10 cellular contexts compared by ENCODE assay signal in genomic region chr3:113212845-113213375, GRCh38. TPM values are rescaled to one million over a fixed set of nuclear protein-coding genes. Genes with fewer than 3 reads are reported as not detected.
DNase-seq lines count a peak whose midpoint lies in the region; ATAC-seq and TF ChIP-seq lines count a peak whose summit lies in the region.
"Had no signal": no experiment of that assay in that cellular context is flagged by ENCODE, and none has a peak within 500 bp of the region (broad histone marks: within the 10 kb centered on the region; RNA-seq: fewer than 3 reads in every experiment).

No MANE protein-coding gene starts in this region.

- peaks cover 3 to 10% (median 8%) of the 10 kb centered on the region in 3 donors for H3K4me1 Mint-ChIP-seq in IgD-negative memory B cell

- H3K9me3 ChIP-seq in endocrine pancreas (ENCODE audit: control insufficient read depth, low read length) (no peaks in the 10 kb centered on the region), neural cell (ENCODE audit: low read length) (no peaks in the 10 kb centered on the region)

- no peaks in the 10 kb centered on the region for H3K79me2 ChIP-seq in ACC112 (ENCODE audit: control insufficient read depth, insufficient read depth, low read length, unreplicated experiment)
- H3K79me2 ChIP-seq in neural cell (replicated peaks; ENCODE audit: insufficient read depth, low read length): peaks cover 53% of the 10 kb centered on the region

- no peak for TF ChIP-seq RAD21 in neural cell (conservative IDR thresholded peaks at IDR 0.05)

- peak overlapping the region; percentile 95 for H3K4me3 ChIP-seq in ACC112 (ENCODE audit: low read depth, low read length)
- peak overlapping the region; percentile 60 for H3K4me3 ChIP-seq in endocrine pancreas (ENCODE audit: control insufficient read depth, insufficient read depth, low read length)
- H3K4me3 ChIP-seq in neural cell (ENCODE audit: low read length): peak overlapping the region; percentile 94

- peak overlapping the region in 3 of 4 donors; percentile 70 to 91 (median 86) for H3K4me3 Mint-ChIP-seq in IgD-negative memory B cell

- no peak for TF ChIP-seq CTCF in neural cell (IDR thresholded peaks at IDR 0.05; ENCODE audit: poor library complexity, severe bottlenecking)

- peaks cover 37% of the 10 kb centered on the region for H3K27me3 Mint-ChIP-seq in IgD-negative memory B cell

- H4K20me1 ChIP-seq in neural cell (ENCODE audit: insufficient read depth): no peaks in the 10 kb centered on the region

- H3K27ac ChIP-seq in ACC112 (ENCODE audit: low read depth, low read length): no peak overlapping the region
- H3K27ac ChIP-seq in neural cell (ENCODE audit: low read length): no peak overlapping the region

- peaks cover 16% of the 10 kb centered on the region for H3K4me1 ChIP-seq in ACC112 (ENCODE audit: control insufficient read depth, insufficient read depth, low read length, unreplicated experiment)
- H3K4me1 ChIP-seq in endocrine pancreas (ENCODE audit: control insufficient read depth, insufficient read depth, low read length): no peaks in the 10 kb centered on the region

- H3K9me3 Mint-ChIP-seq in IgD-negative memory B cell: no peaks in the 10 kb centered on the region

- no peak for DNase-seq in central memory CD4-positive, alpha-beta T cell
- no peak for DNase-seq in RPMI8226
- no peak for DNase-seq in KBM-7
- DNase-seq: activated CD4-positive, alpha-beta T cell treated with anti-CD3 and anti-CD28 coated beads for 1 hour; islet precursor cell had no signal

- no peak for TF ChIP-seq EP300 in neural cell (conservative IDR thresholded peaks at IDR 0.05; ENCODE audit: poor library complexity, severe bottlenecking)

- H3K27ac Mint-ChIP-seq in IgD-negative memory B cell: no peak overlapping the region

- peaks cover 2% of the 10 kb centered on the region for H3K36me3 Mint-ChIP-seq in IgD-negative memory B cell

- H3K27me3 ChIP-seq in ACC112 (ENCODE audit: insufficient read depth, low read length) (no peaks in the 10 kb centered on the region), endocrine pancreas (ENCODE audit: control insufficient read depth, insufficient read depth, low read length) (no peaks in the 10 kb centered on the region), neural cell (ENCODE audit: insufficient read depth, low read depth, low read length) (no peaks in the 10 kb centered on the region)

- peaks cover 4% of the 10 kb centered on the region for H3F3A ChIP-seq in neural cell (ENCODE audit: insufficient read depth, low read length, poor library complexity, severe bottlenecking)

- in situ Hi-C loops in KBM-7 (cut with MboI; ENCODE audit: low pct_unique_long_range_greater_than_20kb, low sequenced_read_pairs): no loop called here

- H3K9me2 ChIP-seq in neural cell (ENCODE audit: insufficient read depth, low read length): no peaks in the 10 kb centered on the region

- H3K36me3 ChIP-seq in ACC112 (ENCODE audit: insufficient read depth, low read length): no peaks in the 10 kb centered on the region
- H3K36me3 ChIP-seq in endocrine pancreas (ENCODE audit: control insufficient read depth, insufficient read depth, low read length): no peaks in the 10 kb centered on the region
- no peaks in the 10 kb centered on the region for H3K36me3 ChIP-seq in neural cell (ENCODE audit: insufficient read depth, low read length)

- H3K9ac ChIP-seq in endocrine pancreas (ENCODE audit: control insufficient read depth, insufficient read depth, low read length): peak overlapping the region; percentile 68
- peak overlapping the region; percentile 46 for H3K9ac ChIP-seq in neural cell (ENCODE audit: low read length)

- H2AFZ ChIP-seq in ACC112 (ENCODE audit: low read length, unreplicated experiment) (peak overlapping the region; percentile 88), neural cell (ENCODE audit: low read depth, low read length) (peak overlapping the region; percentile 10)

- peak overlapping the region; percentile 94 for H3K4me2 ChIP-seq in neural cell (ENCODE audit: low read length)

- no peak for ATAC-seq in HG02885 (IDR thresholded peaks at IDR 0.05; ENCODE audit: poor library complexity, unreplicated experiment)

TF ChIP-seq in neural cell, 6 proteins besides CTCF, POLR2A, EP300 and RAD21:
- TF ChIP-seq SMC3 (conservative IDR thresholded peaks at IDR 0.05; ENCODE audit: poor library complexity): no peak
- no peak for TF ChIP-seq MXI1 (conservative IDR thresholded peaks at IDR 0.05; ENCODE audit: poor library complexity, severe bottlenecking)
- TF ChIP-seq TAF1 (IDR thresholded peaks at IDR 0.05; ENCODE audit: low read depth): no peak
- no peak for TF ChIP-seq EZH2 (IDR thresholded peaks at IDR 0.05; ENCODE audit: borderline replicate concordance, insufficient read depth, low read length, poor library complexity, severe bottlenecking)
- TF ChIP-seq POLR2AphosphoS5 (IDR thresholded peaks at IDR 0.05): no peak
- TF ChIP-seq, protein P1, sequence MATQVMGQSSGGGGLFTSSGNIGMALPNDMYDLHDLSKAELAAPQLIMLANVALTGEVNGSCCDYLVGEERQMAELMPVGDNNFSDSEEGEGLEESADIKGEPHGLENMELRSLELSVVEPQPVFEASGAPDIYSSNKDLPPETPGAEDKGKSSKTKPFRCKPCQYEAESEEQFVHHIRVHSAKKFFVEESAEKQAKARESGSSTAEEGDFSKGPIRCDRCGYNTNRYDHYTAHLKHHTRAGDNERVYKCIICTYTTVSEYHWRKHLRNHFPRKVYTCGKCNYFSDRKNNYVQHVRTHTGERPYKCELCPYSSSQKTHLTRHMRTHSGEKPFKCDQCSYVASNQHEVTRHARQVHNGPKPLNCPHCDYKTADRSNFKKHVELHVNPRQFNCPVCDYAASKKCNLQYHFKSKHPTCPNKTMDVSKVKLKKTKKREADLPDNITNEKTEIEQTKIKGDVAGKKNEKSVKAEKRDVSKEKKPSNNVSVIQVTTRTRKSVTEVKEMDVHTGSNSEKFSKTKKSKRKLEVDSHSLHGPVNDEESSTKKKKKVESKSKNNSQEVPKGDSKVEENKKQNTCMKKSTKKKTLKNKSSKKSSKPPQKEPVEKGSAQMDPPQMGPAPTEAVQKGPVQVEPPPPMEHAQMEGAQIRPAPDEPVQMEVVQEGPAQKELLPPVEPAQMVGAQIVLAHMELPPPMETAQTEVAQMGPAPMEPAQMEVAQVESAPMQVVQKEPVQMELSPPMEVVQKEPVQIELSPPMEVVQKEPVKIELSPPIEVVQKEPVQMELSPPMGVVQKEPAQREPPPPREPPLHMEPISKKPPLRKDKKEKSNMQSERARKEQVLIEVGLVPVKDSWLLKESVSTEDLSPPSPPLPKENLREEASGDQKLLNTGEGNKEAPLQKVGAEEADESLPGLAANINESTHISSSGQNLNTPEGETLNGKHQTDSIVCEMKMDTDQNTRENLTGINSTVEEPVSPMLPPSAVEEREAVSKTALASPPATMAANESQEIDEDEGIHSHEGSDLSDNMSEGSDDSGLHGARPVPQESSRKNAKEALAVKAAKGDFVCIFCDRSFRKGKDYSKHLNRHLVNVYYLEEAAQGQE (IDR thresholded peaks at IDR 0.05; ENCODE audit: borderline replicate concordance): no peak

RNA-seq across cellular contexts. Expression of gene BOC, which starts 1.6 kb away (rescaled TPM):
- polyA plus RNA-seq in IgD-negative memory B cell (0.70 TPM), neural cell (0.53 and 3.8 TPM in 2 replicates)
- polyA minus RNA-seq in neural cell: 2.2 and 5.2 TPM in 2 replicates
